Comparison of ENCODE assay signal across 1 cellular context in genomic region chr15:59367022-59367451, GRCh38.
TF ChIP-seq lines count a peak whose summit lies in the region.

No MANE protein-coding gene starts in this region.

TF ChIP-seq in GM12878, 131 proteins besides CTCF, POLR2A, EP300 and RAD21:
- TF ChIP-seq JUNB (IDR thresholded peaks at IDR 0.05) (peak; percentile 57), JUND (IDR thresholded peaks at IDR 0.05; ENCODE audit: low read depth, low read length) (no peak), BHLHE40 (IDR thresholded peaks at IDR 0.05; ENCODE audit: borderline replicate concordance in 1 of 2, low read depth in 2 of 2, low read length in 1 of 2) (no peak)
